In genomic region chrX:38973327-38973726, GRCh38 we compare ENCODE assay signal across 21 cellular contexts.
A peak's percentile ranks its signal among the peaks of the same experiment; 100 is the strongest.
DNase-seq lines count a peak whose midpoint lies in the region; FAIRE-seq and TF ChIP-seq lines count a peak whose summit lies in the region.
"Had no signal": no experiment of that assay in that cellular context is flagged by ENCODE, and none has a peak within 500 bp of the region (broad histone marks: within the 10 kb centered on the region; RNA-seq: fewer than 3 reads in every experiment).

No MANE protein-coding gene starts in this region.

- no peak overlapping the region for H2BK15ac ChIP-seq in mesenchymal stem cell (ENCODE audit: low read depth, poor library complexity, severe bottlenecking)

- H3K36me3 ChIP-seq in bronchial epithelial cell (ENCODE audit: control insufficient read depth, insufficient read depth, low read length): no peaks in the 10 kb centered on the region
- H3K36me3 ChIP-seq in mesenchymal stem cell (ENCODE audit: control insufficient read depth in 1 of 2, insufficient read depth in 2 of 2, low read depth in 1 of 2, low read length in 2 of 2): no peaks in the 10 kb centered on the region
- H3K36me3 ChIP-seq: pancreas, sigmoid colon had no signal

- DNase-seq in ELR (ENCODE audit: low read depth): peak; percentile 57
- peak; percentile 85 for DNase-seq in NCI-H2227 (lab: John Stamatoyannopoulos, UW; ENCODE audit: unreplicated experiment)
- peak; percentile 10 for DNase-seq in bronchial epithelial cell (ENCODE audit: low read depth)
- peak; percentile 13 for DNase-seq in mesenchymal stem cell
- no peak for DNase-seq in effector CD8-positive, alpha-beta T cell (lab: John Stamatoyannopoulos, UW)
- DNase-seq in activated naive CD4-positive, alpha-beta T cell treated with anti-CD3 and anti-CD28 coated beads, Interleukin-2, amount 10 ng/mL, durations not matched to agents 7 days and 5 days: no peak
- no peak for DNase-seq in hypothalamus (lab: John Stamatoyannopoulos, UW)
- DNase-seq: activated CD4-positive, alpha-beta T cell treated with anti-CD3 and anti-CD28 coated beads, Interleukin-2, amount 10 ng/mL, durations not matched to agents 7 days and 5 days; activated CD8-positive, alpha-beta memory T cell treated with anti-CD3 and anti-CD28 coated beads, Interleukin-2, amount 50 U/mL, for 48 hours; CD4-positive, CD25-positive, alpha-beta regulatory T cell; DMS 273 treated with DMSO at 0.1 percent for 48 hours; left cardiac atrium; NCI-H1092 treated with DMSO at 0.1 percent for 48 hours; NCI-H2081; NCI-H524; pancreas; sigmoid colon; testis had no signal

- no peak overlapping the region for H4K91ac ChIP-seq in mesenchymal stem cell (ENCODE audit: low read length)

- H3K23ac ChIP-seq in mesenchymal stem cell (ENCODE audit: low read length in 2 of 2): no peak overlapping the region

- H3K4me3 Mint-ChIP-seq in activated naive CD4-positive, alpha-beta T cell treated with anti-CD3 and anti-CD28 coated beads, Interleukin-2, amount 10 ng/mL, durations not matched to agents 7 days and 5 days: no peak overlapping the region
- H3K4me3 Mint-ChIP-seq: activated CD4-positive, alpha-beta T cell treated with anti-CD3 and anti-CD28 coated beads, Interleukin-2, amount 10 ng/mL, durations not matched to agents 7 days and 5 days; CD4-positive, CD25-positive, alpha-beta regulatory T cell; natural killer cell treated with Interleukin-12 subunit alpha and Interleukin-12 subunit beta and Interleukin-15 and Interleukin-18, amount 100 ng/mL, for 72 hours had no signal

- no peak overlapping the region for H2BK120ac ChIP-seq in mesenchymal stem cell (ENCODE audit: low read depth, low read length)

- no peak overlapping the region for H2BK5ac ChIP-seq in mesenchymal stem cell (ENCODE audit: low read depth, low read length, poor library complexity, severe bottlenecking)

- no peak overlapping the region for H3K27ac ChIP-seq in mesenchymal stem cell (ENCODE audit: low read length, poor library complexity, severe bottlenecking)
- H3K27ac ChIP-seq: KMS-11, pancreas, sigmoid colon, testis had no signal

- no peak overlapping the region for H3K27ac Mint-ChIP-seq in activated naive CD4-positive, alpha-beta T cell treated with anti-CD3 and anti-CD28 coated beads, Interleukin-2, amount 10 ng/mL, durations not matched to agents 7 days and 5 days
- H3K27ac Mint-ChIP-seq: activated CD4-positive, alpha-beta T cell treated with anti-CD3 and anti-CD28 coated beads, Interleukin-2, amount 10 ng/mL, durations not matched to agents 7 days and 5 days; CD4-positive, CD25-positive, alpha-beta regulatory T cell; natural killer cell treated with Interleukin-12 subunit alpha and Interleukin-12 subunit beta and Interleukin-15 and Interleukin-18, amount 100 ng/mL, for 72 hours had no signal

- no peak overlapping the region for H3K4me2 ChIP-seq in mesenchymal stem cell (ENCODE audit: low read length, poor library complexity, severe bottlenecking)
- H3K4me2 ChIP-seq: KMS-11 had no signal

- H3K9me3 Mint-ChIP-seq in activated naive CD4-positive, alpha-beta T cell treated with anti-CD3 and anti-CD28 coated beads, Interleukin-2, amount 10 ng/mL, durations not matched to agents 7 days and 5 days: no peaks in the 10 kb centered on the region
- H3K9me3 Mint-ChIP-seq: CD4-positive, CD25-positive, alpha-beta regulatory T cell; natural killer cell treated with Interleukin-12 subunit alpha and Interleukin-12 subunit beta and Interleukin-15 and Interleukin-18, amount 100 ng/mL, for 72 hours had no signal

- no peaks in the 10 kb centered on the region for H3K27me3 Mint-ChIP-seq in activated naive CD4-positive, alpha-beta T cell treated with anti-CD3 and anti-CD28 coated beads, Interleukin-2, amount 10 ng/mL, durations not matched to agents 7 days and 5 days
- H3K27me3 Mint-ChIP-seq: activated CD4-positive, alpha-beta T cell treated with anti-CD3 and anti-CD28 coated beads, Interleukin-2, amount 10 ng/mL, durations not matched to agents 7 days and 5 days; CD4-positive, CD25-positive, alpha-beta regulatory T cell had no signal

- H3K4me3 ChIP-seq in bronchial epithelial cell (ENCODE audit: low read depth, low read length) (no peak overlapping the region), mesenchymal stem cell (ENCODE audit: insufficient read depth in 1 of 2, low read depth in 1 of 2, low read length in 2 of 2) (no peak overlapping the region)
- H3K4me3 ChIP-seq: pancreas, sigmoid colon, testis had no signal

- no peaks in the 10 kb centered on the region for H3K4me1 ChIP-seq in mesenchymal stem cell (ENCODE audit: control insufficient read depth, insufficient read depth, low read depth, low read length)
- H3K4me1 ChIP-seq: pancreas, testis had no signal

- WGBS in mesenchymal stem cell: 71% methylated on average over 3 of the region's 3 CpGs

- H3K4ac ChIP-seq in mesenchymal stem cell (ENCODE audit: low read depth in 1 of 2, low read length in 2 of 2): no peak overlapping the region

- CTCF ChIA-PET in activated naive CD4-positive, alpha-beta T cell treated with anti-CD3 and anti-CD28 coated beads, Interleukin-2, amount 10 ng/mL, durations not matched to agents 7 days and 5 days (lab: Charles Lee): no interaction called here

- TF ChIP-seq CTCF in bronchial epithelial cell (IDR thresholded peaks at IDR 0.05; ENCODE audit: insufficient read depth, low read length, severe bottlenecking): no peak

- no peak overlapping the region for H3K18ac ChIP-seq in mesenchymal stem cell (ENCODE audit: low read depth in 1 of 2, low read length in 2 of 2)

- H3K27me3 ChIP-seq in bronchial epithelial cell (ENCODE audit: control insufficient read depth, insufficient read depth, low read length): no peaks in the 10 kb centered on the region
- H3K27me3 ChIP-seq in mesenchymal stem cell (ENCODE audit: control insufficient read depth in 1 of 2, insufficient read depth in 1 of 2, low read length in 2 of 2): peaks cover 0 to 17% of the 10 kb centered on the region in 2 experiments
- H3K27me3 ChIP-seq: sigmoid colon, testis had no signal

- no peaks in the 10 kb centered on the region for H3K36me3 Mint-ChIP-seq in activated naive CD4-positive, alpha-beta T cell treated with anti-CD3 and anti-CD28 coated beads, Interleukin-2, amount 10 ng/mL, durations not matched to agents 7 days and 5 days
- H3K36me3 Mint-ChIP-seq: CD4-positive, CD25-positive, alpha-beta regulatory T cell; natural killer cell treated with Interleukin-12 subunit alpha and Interleukin-12 subunit beta and Interleukin-15 and Interleukin-18, amount 100 ng/mL, for 72 hours had no signal

- H3K79me1 ChIP-seq in mesenchymal stem cell (replicated peaks; ENCODE audit: low read length, poor library complexity, severe bottlenecking): no peaks in the 10 kb centered on the region

- FAIRE-seq in bronchial epithelial cell (lab: Jason Lieb, UNC): no peak
- FAIRE-seq: H54, pancreas had no signal

- no peak overlapping the region for H2AFZ ChIP-seq in mesenchymal stem cell (ENCODE audit: low read depth, low read length)

- no peak overlapping the region for H4K8ac ChIP-seq in mesenchymal stem cell (ENCODE audit: low read length)

- no peaks in the 10 kb centered on the region for H3K4me1 Mint-ChIP-seq in activated naive CD4-positive, alpha-beta T cell treated with anti-CD3 and anti-CD28 coated beads, Interleukin-2, amount 10 ng/mL, durations not matched to agents 7 days and 5 days
- H3K4me1 Mint-ChIP-seq: CD4-positive, CD25-positive, alpha-beta regulatory T cell had no signal

- H2AK5ac ChIP-seq in mesenchymal stem cell (ENCODE audit: low read length, severe bottlenecking): no peak overlapping the region

- H3K14ac ChIP-seq in mesenchymal stem cell (ENCODE audit: low read length in 2 of 2): no peak overlapping the region

- no peak overlapping the region for H3K9ac ChIP-seq in mesenchymal stem cell (ENCODE audit: low read length)
- H3K9ac ChIP-seq: KMS-11 had no signal

- peaks cover 5% of the 10 kb centered on the region for H3K9me3 ChIP-seq in mesenchymal stem cell (ENCODE audit: control insufficient read depth, low read length)
- H3K9me3 ChIP-seq: pancreas, sigmoid colon, testis had no signal

- H2BK12ac ChIP-seq in mesenchymal stem cell (ENCODE audit: low read length in 2 of 2): no peak overlapping the region

Comparison
In these comparisons a context has a peak if more than half of its experiments do, and no peak if none do; other contexts are left out.
1. DNase-seq: peak in ELR (single experiment), NCI-H2227 (single experiment), bronchial epithelial cell (single experiment) and mesenchymal stem cell (single experiment); none in effector CD8-positive, alpha-beta T cell (single experiment), activated naive CD4-positive, alpha-beta T cell treated with anti-CD3 and anti-CD28 coated beads, Interleukin-2, amount 10 ng/mL, durations not matched to agents 7 days and 5 days (single experiment) and hypothalamus (0 of 51).